Comparison of ENCODE assay signal across 8 cellular contexts in genomic region chr11:32830413-32830738, GRCh38. TPM values are rescaled to one million over a fixed set of nuclear protein-coding genes. Genes with fewer than 3 reads are reported as not detected.
DNase-seq lines count a peak whose midpoint lies in the region; ATAC-seq, FAIRE-seq and TF ChIP-seq lines count a peak whose summit lies in the region.

No MANE protein-coding gene starts in this region.

- CTCF ChIA-PET in RWPE1 (lab: Yijun Ruan, JAX): interaction anchor here (0.6 to 1.3 kb wide), 2 partner anchors 21 to 230 kb away, joined by 3 to 8 read pairs; no protein-coding TSS in a partner anchor

- FAIRE-seq in pancreas (lab: Jason Lieb, UNC): no peak

- H3K27ac ChIP-seq in RWPE1 (peak overlapping the region; percentile 51), foreskin keratinocyte (peak overlapping the region; percentile 92), pancreas (peak overlapping the region; percentile 76 to 95 (median 86))

- ATAC-seq in HG02623 (IDR thresholded peaks at IDR 0.05; ENCODE audit: unreplicated experiment): peak; percentile 12
- peak; percentile 11 for ATAC-seq in foreskin keratinocyte
- ATAC-seq in pancreas: peak; percentile 73 to 86 (median 78)
- no peak for ATAC-seq in GM21526 (IDR thresholded peaks at IDR 0.05; ENCODE audit: low FRiP score, unreplicated experiment)
- no peak for ATAC-seq in HG03135 (IDR thresholded peaks at IDR 0.05; ENCODE audit: unreplicated experiment)

- H3K4me3 ChIP-seq in pancreas: peak overlapping the region; percentile 66 to 85 (median 75)

- POLR2A ChIA-PET in RWPE1 (lab: Yijun Ruan, JAX; ENCODE audit: low non-redundant PET): interaction anchor here (1.0 kb wide), 1 partner anchor 62 kb away, joined by 4 read pairs; the partner anchor contains the start of gene QSER1

- no peaks in the 10 kb centered on the region for H3K27me3 ChIP-seq in foreskin keratinocyte
- H3K27me3 ChIP-seq in pancreas: no peaks in the 10 kb centered on the region

- TF ChIP-seq CTCF in RWPE1 (conservative IDR thresholded peaks at IDR 0.05; ENCODE audit: low read depth) (no peak), foreskin keratinocyte (conservative IDR thresholded peaks at IDR 0.05) (no peak), pancreas (IDR thresholded peaks at IDR 0.05) (no peak)

- DNase-seq in ELR (ENCODE audit: low read depth): peak; percentile 11
- peak; percentile 49 for DNase-seq in RWPE1 (ENCODE audit: low spot score)
- peak; percentile 20 to 58 for DNase-seq in foreskin keratinocyte
- peak in 4 of 6 donors; percentile 30 to 77 (median 54) for DNase-seq in pancreas
- no peak for DNase-seq in activated CD4-positive, CD25-positive, alpha-beta regulatory T cell (lab: John Stamatoyannopoulos, UW)

- H3K4me1 ChIP-seq in foreskin keratinocyte (peaks cover 7% of the 10 kb centered on the region), pancreas (peaks cover 0 to 7% (median 0%) of the 10 kb centered on the region in 3 donors)

- no peaks in the 10 kb centered on the region for H3K36me3 ChIP-seq in pancreas

- 2 to 6% methylated on average over 6 of the region's 6 CpGs for WGBS in pancreas, 2 donors

- H3K9me3 ChIP-seq in pancreas: no peaks in the 10 kb centered on the region

- intact Hi-C loops in pancreas (cut with DNase I): no loop called here

RNA-seq across cellular contexts. Expression of gene PRRG4, which starts 0.6 kb away (rescaled TPM):
- total RNA-seq in foreskin keratinocyte (4.8 and 7.9 TPM in 2 replicates), pancreas (1 to 10 TPM; 1.6 to 7.3 (median 2.0) TPM)
- polyA plus RNA-seq in foreskin keratinocyte (2.3 and 4.1 TPM in 2 replicates), pancreas (1 to 10 TPM; 1.3 to 2.7 TPM)

RNA-seq across cellular contexts. Expression of gene CCDC73, which starts 35.9 kb away (rescaled TPM):
- not detected in 2 replicates for total RNA-seq in foreskin keratinocyte
- polyA plus RNA-seq in foreskin keratinocyte: not detected in 2 replicates
- under 1 TPM in 1 of 6 donors, not detected in 5; 0.06 TPM for total RNA-seq in pancreas
- not detected for polyA plus RNA-seq in pancreas

Comparison
In these comparisons a context has a peak if more than half of its experiments do, and no peak if none do; other contexts are left out.
1. DNase-seq: peak in ELR (single experiment), RWPE1 (single experiment), foreskin keratinocyte (2 of 2) and pancreas (4 of 6); none in activated CD4-positive, CD25-positive, alpha-beta regulatory T cell (0 of 4).
2. ATAC-seq: peak in HG02623 (single experiment), foreskin keratinocyte (single experiment) and pancreas (4 of 4); none in GM21526 (single experiment) and HG03135 (single experiment).
3. Peak in every context shown above with its lines, with median percentiles within 50 percentile points of each other: H3K27ac ChIP-seq.